ENCODE assay signal across 14 cellular contexts in genomic region chr18:44957440-44957839, GRCh38.
"Had no signal": no experiment of that assay in that cellular context is flagged by ENCODE, and none has a peak within 500 bp of the region (broad histone marks: within the 10 kb centered on the region; RNA-seq: fewer than 3 reads in every experiment).

No MANE protein-coding gene starts in this region.

- DNase-seq: activated CD4-positive, alpha-beta T cell treated with anti-CD3 and anti-CD28 coated beads for 1 hour; activated CD8-positive, alpha-beta memory T cell treated with anti-CD3 and anti-CD28 coated beads for 24 hours; activated effector memory CD4-positive, alpha-beta T cell treated with anti-CD3 and anti-CD28 coated beads, Interleukin-2, amount 50 U/mL, for 16 hours; activated T-cell treated with anti-CD3 and anti-CD28 coated beads, Interleukin-2, amount 50 U/mL, for 72 hours; cerebellar nuclear complex; effector CD8-positive, alpha-beta T cell; esophagus squamous epithelium; lower lobe of right lung; natural killer cell; retina; stimulated activated naive CD8-positive, alpha-beta T cell treated with anti-CD3 and anti-CD28 coated beads, Interleukin-15, Interleukin-2, amounts not matched to agents 100 U/mL and 50 U/mL, for 24 hours; substantia nigra; T-helper 2 cell; tibial artery had no signal

- ATAC-seq: activated T-cell treated with anti-CD3 and anti-CD28 coated beads, Interleukin-2, amount 50 U/mL, for 72 hours; lower lobe of right lung; natural killer cell; stimulated activated naive CD8-positive, alpha-beta T cell treated with anti-CD3 and anti-CD28 coated beads, Interleukin-15, Interleukin-2, amounts not matched to agents 100 U/mL and 50 U/mL, for 24 hours had no signal
